ENCODE assay signal across 24 cellular contexts in the genomic region with DNA sequence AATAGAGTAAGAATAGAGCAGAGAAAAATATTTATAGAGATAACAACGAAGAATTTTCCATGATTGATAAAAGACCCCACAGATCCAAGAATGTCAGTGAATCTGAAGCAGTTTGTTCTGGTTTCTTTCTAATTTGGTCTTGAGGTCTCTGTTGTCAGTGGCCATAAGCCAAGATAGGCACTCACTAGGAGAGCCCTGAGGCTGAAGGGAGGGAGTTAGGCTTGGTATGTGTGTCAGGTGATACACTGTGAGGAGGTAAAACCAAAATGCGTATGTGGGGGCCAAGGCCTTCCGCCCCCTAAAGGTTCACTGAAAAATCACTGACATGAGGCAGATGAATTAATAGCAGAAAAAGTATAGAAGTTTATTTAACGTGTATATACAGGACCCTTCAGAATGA.
"Had no signal": no experiment of that assay in that cellular context is flagged by ENCODE, and none has a peak within 500 bp of the region (broad histone marks: within the 10 kb centered on the region; RNA-seq: fewer than 3 reads in every experiment).

No MANE protein-coding gene starts in this region.

- H3K4me3 ChIP-seq: gastrocnemius medialis, lung, mucosa of descending colon, pancreas, right lobe of liver, suprapubic skin, transverse colon, upper lobe of right lung, uterus had no signal

- H3K9me3 ChIP-seq: gastrocnemius medialis, mucosa of descending colon, neutrophil, pancreas, right lobe of liver, suprapubic skin, transverse colon, upper lobe of right lung, uterus had no signal

- H3K27ac ChIP-seq: gastrocnemius medialis, neutrophil, pancreas, right lobe of liver, suprapubic skin, transverse colon, upper lobe of right lung, uterus had no signal

- H3K36me3 ChIP-seq: gastrocnemius medialis, neutrophil, pancreas, right lobe of liver, suprapubic skin, transverse colon, upper lobe of right lung, uterus had no signal

- H3K27me3 ChIP-seq: neutrophil, suprapubic skin, transverse colon, upper lobe of right lung had no signal

- ATAC-seq: effector memory CD8-positive, alpha-beta T cell; esophagus mucosa; gastrocnemius medialis; mucosa of descending colon; natural killer cell treated with Interleukin-12 subunit alpha and Interleukin-12 subunit beta and Interleukin-15 and Interleukin-18, amount 100 ng/mL, for 72 hours; pancreas; right lobe of liver; stimulated activated naive CD8-positive, alpha-beta T cell treated with anti-CD3 and anti-CD28 coated beads, Interleukin-15, amount 100 ng/mL, for 72 hours; upper lobe of right lung had no signal

- H3K4me1 ChIP-seq: gastrocnemius medialis, pancreas, right lobe of liver, suprapubic skin, transverse colon, upper lobe of right lung, uterus had no signal

- DNase-seq: cortex of kidney; effector memory CD8-positive, alpha-beta T cell; foreskin fibroblast; gastrocnemius medialis; head of caudate nucleus; mucosa of descending colon; naive B cell; pancreas; right lobe of liver; small intestine; stimulated activated CD4-positive, alpha-beta T cell treated with anti-CD3 and anti-CD28 coated beads, Interleukin-12 subunit alpha, Interleukin-12 subunit beta, amount 100 ng/mL, for 4 hours; stimulated activated CD4-positive, alpha-beta T cell treated with anti-CD3 and anti-CD28 coated beads, Interleukin-1b, Interleukin-23, amount 100 ng/mL, for 48 hours; stimulated activated CD4-positive, alpha-beta T cell treated with anti-CD3 and anti-CD28 coated beads, Interleukin-4, amount 100 ng/mL, for 1 hour; stimulated activated CD8-positive, alpha-beta memory T cell treated with anti-CD3 and anti-CD28 coated beads, Interleukin-4, amount 100 ng/mL, for 48 hours; stimulated activated naive CD4-positive, alpha-beta T cell; stimulated activated naive CD8-positive, alpha-beta T cell treated with anti-CD3 and anti-CD28 coated beads, Interleukin-15, amount 100 ng/mL, for 72 hours; transverse colon; upper lobe of right lung; uterus had no signal
